ENCODE assay signal across 1 cellular context in the genomic region with DNA sequence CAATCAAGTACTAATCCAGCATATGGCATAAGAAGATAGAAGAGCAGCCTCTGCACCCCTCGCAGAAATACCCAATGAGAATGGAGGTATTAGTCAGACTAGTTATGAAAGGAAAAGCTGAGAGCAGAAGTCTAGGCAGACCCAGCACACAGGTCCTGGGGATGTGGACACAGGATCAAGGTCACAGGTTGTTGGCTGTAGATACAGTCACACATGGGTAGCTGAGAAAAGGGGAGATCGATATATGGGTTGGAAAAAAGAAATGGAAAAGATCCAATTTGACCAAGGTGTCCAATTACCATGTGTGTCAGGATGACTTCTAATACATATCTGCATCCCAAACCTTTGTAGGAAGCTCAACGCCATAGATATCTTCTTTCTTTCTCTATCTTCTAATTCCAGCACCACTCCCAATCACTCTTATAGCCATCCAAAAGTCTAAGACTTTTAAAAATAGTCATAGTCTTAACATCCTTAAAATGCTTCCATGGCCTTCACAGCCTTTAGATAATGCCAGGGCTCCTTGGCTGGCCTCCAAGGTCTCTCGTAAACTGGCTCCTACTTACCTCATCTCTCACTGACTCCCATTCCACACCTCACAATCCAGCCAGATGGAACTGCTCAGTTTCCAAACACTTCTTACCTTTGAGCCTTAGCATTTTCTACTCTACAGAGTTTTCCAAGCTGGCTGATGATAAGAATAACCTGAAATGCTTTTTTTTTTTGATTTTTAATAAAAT.
TF ChIP-seq lines count a peak whose summit lies in the region.

No MANE protein-coding gene starts in this region.

TF ChIP-seq in HepG2, 621 proteins besides CTCF, POLR2A, EP300 and RAD21 (continued from another document):
- no peak for TF ChIP-seq ARHGAP35 (CRISPR knock-in tag; IDR thresholded peaks at IDR 0.05; ENCODE audit: borderline replicate concordance)
- no peak for TF ChIP-seq HMG20A (CRISPR knock-in tag; IDR thresholded peaks at IDR 0.05; ENCODE audit: borderline replicate concordance)
- TF ChIP-seq, protein P1, sequence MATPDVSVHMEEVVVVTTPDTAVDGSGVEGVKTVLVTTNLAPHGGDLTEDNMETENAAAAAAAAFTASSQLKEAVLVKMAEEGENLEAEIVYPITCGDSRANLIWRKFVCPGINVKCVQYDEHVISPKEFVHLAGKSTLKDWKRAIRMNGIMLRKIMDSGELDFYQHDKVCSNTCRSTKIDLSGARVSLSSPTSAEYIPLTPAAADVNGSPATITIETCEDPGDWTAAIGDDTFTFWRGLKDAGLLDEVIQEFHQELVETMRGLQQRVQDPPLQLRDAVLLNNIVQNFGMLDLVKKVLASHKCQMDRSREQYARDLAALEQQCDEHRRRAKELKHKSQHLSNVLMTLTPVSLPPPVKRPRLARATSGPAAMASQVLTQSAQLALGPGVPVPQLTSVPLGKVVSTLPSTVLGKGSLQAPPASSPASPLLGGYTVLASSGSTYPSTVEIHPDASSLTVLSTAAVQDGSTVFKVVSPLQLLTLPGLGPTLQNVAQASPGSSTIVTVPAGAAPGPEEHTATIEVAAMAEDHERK (CRISPR knock-in tag; IDR thresholded peaks at IDR 0.05; ENCODE audit: low read depth) = no peak
- no peak for TF ChIP-seq MBD4 (IDR thresholded peaks at IDR 0.05; ENCODE audit: borderline replicate concordance, low read length)
- no peak for TF ChIP-seq FOXA3 (CRISPR knock-in tag; IDR thresholded peaks at IDR 0.05)
TF ChIP-seq in HepG2: peak in this region for 12.
